Comparison of ENCODE assay signal across 2 cellular contexts in the genomic region with DNA sequence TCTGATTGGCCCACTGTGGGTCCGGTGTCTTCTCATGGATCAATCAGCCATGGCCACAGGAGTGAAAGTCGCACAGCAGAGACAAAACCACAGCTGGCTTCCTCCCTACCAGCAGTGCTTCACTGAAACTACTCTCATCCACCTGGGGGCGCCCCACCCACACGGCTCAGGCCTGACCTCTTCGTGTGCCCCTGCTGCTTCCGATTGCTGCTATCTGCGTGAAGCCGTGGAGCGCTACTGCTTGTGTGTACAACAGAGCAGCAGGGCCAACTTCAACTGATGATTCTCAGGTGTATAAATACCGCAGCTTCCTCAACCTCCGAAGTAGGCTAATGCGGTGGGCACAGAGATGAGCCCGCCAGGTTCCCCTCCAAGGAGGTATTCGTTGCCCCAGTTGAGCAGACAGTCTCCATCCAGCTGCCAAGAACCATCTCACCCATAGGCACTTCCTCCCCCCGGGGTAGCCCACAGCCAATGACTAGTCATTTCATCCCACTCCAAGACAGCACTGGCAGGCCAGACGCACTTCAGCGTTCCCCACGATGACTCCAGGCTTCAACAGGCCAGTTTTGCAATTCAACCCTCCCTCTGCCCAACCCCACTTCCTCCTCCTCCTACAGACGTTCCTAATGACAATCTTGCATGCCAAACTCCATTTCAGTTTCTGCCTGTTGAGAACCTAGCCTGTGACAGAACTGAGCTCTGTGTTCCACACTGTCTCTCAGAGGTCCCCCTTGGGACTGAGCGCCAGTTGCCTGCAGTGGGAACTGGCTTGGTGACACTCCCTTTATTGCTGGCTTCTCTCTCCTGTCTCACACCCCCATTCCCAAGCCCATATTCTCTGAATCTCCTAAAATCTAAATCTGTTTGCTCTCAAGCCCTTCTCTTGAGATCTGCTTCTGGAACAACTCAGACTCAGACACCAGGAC.
A peak's percentile ranks its signal among the peaks of the same experiment; 100 is the strongest.
TF ChIP-seq lines count a peak whose summit lies in the region.

No MANE protein-coding gene starts in this region.

TF ChIP-seq in IMR-90, 13 proteins besides CTCF, POLR2A, EP300 and RAD21:
- TF ChIP-seq, protein P1, sequence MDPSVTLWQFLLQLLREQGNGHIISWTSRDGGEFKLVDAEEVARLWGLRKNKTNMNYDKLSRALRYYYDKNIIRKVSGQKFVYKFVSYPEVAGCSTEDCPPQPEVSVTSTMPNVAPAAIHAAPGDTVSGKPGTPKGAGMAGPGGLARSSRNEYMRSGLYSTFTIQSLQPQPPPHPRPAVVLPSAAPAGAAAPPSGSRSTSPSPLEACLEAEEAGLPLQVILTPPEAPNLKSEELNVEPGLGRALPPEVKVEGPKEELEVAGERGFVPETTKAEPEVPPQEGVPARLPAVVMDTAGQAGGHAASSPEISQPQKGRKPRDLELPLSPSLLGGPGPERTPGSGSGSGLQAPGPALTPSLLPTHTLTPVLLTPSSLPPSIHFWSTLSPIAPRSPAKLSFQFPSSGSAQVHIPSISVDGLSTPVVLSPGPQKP (IDR thresholded peaks at IDR 0.05; ENCODE audit: borderline replicate concordance, low read depth, low read length): no peak
- peak; percentile 69 for TF ChIP-seq CEBPB (IDR thresholded peaks at IDR 0.05; ENCODE audit: low read depth, low read length)
- peak; percentile 29; the same call in 1 of the 2 replicates for TF ChIP-seq NFE2L2 (IDR thresholded peaks at IDR 0.05; ENCODE audit: low read depth, low read length)
- TF ChIP-seq RCOR1 (IDR thresholded peaks at IDR 0.05; ENCODE audit: insufficient replicate concordance, low read length): no peak

TF ChIP-seq in GM12878, 131 proteins besides CTCF, POLR2A, EP300 and RAD21 (continues in another document):
- TF ChIP-seq EGR1 (IDR thresholded peaks at IDR 0.05; ENCODE audit: borderline replicate concordance in 1 of 2, low read depth in 2 of 2, low read length in 2 of 2) (no peak), ZNF207 (IDR thresholded peaks at IDR 0.05; ENCODE audit: borderline replicate concordance) (no peak), ZNF622 (IDR thresholded peaks at IDR 0.05) (no peak), SPI1 (IDR thresholded peaks at IDR 0.05; ENCODE audit: borderline replicate concordance, insufficient read depth, low read depth, low read length) (peak; percentile 56; the same call in 1 of the 2 replicates), KAT2A (conservative IDR thresholded peaks at IDR 0.05; ENCODE audit: control insufficient read depth, low read depth, low read length) (no peak), POLR2AphosphoS2 (IDR thresholded peaks at IDR 0.05; ENCODE audit: low read depth, low read length) (no peak), RUNX3 (IDR thresholded peaks at IDR 0.05; ENCODE audit: low read length) (peak; percentile 49), DPF2 (IDR thresholded peaks at IDR 0.05) (no peak), TCF3 (IDR thresholded peaks at IDR 0.05; ENCODE audit: borderline replicate concordance, insufficient read depth, low read depth, low read length) (0 out of 2 replicates have a peak, but pooled peaks have one; percentile 29), FOS (IDR thresholded peaks at IDR 0.05; ENCODE audit: borderline replicate concordance, extremely low read depth, insufficient read length) (no peak), SUZ12 (IDR thresholded peaks at IDR 0.05; ENCODE audit: unreplicated experiment) (no peak), NR2C2 (IDR thresholded peaks at IDR 0.05; ENCODE audit: borderline replicate concordance, control insufficient read depth, insufficient read length, low read depth) (no peak), NFXL1 (IDR thresholded peaks at IDR 0.05; ENCODE audit: borderline replicate concordance) (no peak), NBN (IDR thresholded peaks at IDR 0.05) (0 out of 2 replicates have a peak, but pooled peaks have one; percentile 33), CHD1 (IDR thresholded peaks at IDR 0.05; ENCODE audit: low read depth, low read length) (no peak), GABPA (IDR thresholded peaks at IDR 0.05; ENCODE audit: low read depth) (no peak), RCOR1 (conservative IDR thresholded peaks at IDR 0.05; ENCODE audit: low read depth, low read length) (no peak), ZNF24 (IDR thresholded peaks at IDR 0.05) (no peak), IKZF2 (IDR thresholded peaks at IDR 0.05) (no peak), CHD4 (IDR thresholded peaks at IDR 0.05) (no peak), SIX5 (IDR thresholded peaks at IDR 0.05; ENCODE audit: low read depth, low read length, severe bottlenecking) (no peak), CBFB (IDR thresholded peaks at IDR 0.05; ENCODE audit: low read depth) (no peak), YY1 (IDR thresholded peaks at IDR 0.05; ENCODE audit: low read depth, low read length) (peak; percentile 24; the same call in 1 of the 2 replicates)
- TF ChIP-seq, protein P2, sequence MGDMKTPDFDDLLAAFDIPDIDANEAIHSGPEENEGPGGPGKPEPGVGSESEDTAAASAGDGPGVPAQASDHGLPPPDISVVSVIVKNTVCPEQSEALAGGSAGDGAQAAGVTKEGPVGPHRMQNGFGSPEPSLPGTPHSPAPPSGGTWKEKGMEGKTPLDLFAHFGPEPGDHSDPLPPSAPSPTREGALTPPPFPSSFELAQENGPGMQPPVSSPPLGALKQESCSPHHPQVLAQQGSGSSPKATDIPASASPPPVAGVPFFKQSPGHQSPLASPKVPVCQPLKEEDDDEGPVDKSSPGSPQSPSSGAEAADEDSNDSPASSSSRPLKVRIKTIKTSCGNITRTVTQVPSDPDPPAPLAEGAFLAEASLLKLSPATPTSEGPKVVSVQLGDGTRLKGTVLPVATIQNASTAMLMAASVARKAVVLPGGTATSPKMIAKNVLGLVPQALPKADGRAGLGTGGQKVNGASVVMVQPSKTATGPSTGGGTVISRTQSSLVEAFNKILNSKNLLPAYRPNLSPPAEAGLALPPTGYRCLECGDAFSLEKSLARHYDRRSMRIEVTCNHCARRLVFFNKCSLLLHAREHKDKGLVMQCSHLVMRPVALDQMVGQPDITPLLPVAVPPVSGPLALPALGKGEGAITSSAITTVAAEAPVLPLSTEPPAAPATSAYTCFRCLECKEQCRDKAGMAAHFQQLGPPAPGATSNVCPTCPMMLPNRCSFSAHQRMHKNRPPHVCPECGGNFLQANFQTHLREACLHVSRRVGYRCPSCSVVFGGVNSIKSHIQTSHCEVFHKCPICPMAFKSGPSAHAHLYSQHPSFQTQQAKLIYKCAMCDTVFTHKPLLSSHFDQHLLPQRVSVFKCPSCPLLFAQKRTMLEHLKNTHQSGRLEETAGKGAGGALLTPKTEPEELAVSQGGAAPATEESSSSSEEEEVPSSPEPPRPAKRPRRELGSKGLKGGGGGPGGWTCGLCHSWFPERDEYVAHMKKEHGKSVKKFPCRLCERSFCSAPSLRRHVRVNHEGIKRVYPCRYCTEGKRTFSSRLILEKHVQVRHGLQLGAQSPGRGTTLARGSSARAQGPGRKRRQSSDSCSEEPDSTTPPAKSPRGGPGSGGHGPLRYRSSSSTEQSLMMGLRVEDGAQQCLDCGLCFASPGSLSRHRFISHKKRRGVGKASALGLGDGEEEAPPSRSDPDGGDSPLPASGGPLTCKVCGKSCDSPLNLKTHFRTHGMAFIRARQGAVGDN (IDR thresholded peaks at IDR 0.05): no peak; the same call in 1 of the 2 replicates
- TF ChIP-seq, protein P3, sequence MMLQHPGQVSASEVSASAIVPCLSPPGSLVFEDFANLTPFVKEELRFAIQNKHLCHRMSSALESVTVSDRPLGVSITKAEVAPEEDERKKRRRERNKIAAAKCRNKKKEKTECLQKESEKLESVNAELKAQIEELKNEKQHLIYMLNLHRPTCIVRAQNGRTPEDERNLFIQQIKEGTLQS (IDR thresholded peaks at IDR 0.05; ENCODE audit: borderline replicate concordance, extremely low read depth, low read depth, low read length): no peak
- TF ChIP-seq, protein P4, sequence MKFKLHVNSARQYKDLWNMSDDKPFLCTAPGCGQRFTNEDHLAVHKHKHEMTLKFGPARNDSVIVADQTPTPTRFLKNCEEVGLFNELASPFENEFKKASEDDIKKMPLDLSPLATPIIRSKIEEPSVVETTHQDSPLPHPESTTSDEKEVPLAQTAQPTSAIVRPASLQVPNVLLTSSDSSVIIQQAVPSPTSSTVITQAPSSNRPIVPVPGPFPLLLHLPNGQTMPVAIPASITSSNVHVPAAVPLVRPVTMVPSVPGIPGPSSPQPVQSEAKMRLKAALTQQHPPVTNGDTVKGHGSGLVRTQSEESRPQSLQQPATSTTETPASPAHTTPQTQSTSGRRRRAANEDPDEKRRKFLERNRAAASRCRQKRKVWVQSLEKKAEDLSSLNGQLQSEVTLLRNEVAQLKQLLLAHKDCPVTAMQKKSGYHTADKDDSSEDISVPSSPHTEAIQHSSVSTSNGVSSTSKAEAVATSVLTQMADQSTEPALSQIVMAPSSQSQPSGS (IDR thresholded peaks at IDR 0.05; ENCODE audit: low read length): 0 out of 2 replicates have a peak, but pooled peaks have one; percentile 58
- TF ChIP-seq, protein P5, sequence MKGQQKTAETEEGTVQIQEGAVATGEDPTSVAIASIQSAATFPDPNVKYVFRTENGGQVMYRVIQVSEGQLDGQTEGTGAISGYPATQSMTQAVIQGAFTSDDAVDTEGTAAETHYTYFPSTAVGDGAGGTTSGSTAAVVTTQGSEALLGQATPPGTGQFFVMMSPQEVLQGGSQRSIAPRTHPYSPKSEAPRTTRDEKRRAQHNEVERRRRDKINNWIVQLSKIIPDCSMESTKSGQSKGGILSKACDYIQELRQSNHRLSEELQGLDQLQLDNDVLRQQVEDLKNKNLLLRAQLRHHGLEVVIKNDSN (IDR thresholded peaks at IDR 0.05; ENCODE audit: borderline replicate concordance, extremely low read length, insufficient read depth, low read depth, low read length): no peak
- TF ChIP-seq, protein P6, sequence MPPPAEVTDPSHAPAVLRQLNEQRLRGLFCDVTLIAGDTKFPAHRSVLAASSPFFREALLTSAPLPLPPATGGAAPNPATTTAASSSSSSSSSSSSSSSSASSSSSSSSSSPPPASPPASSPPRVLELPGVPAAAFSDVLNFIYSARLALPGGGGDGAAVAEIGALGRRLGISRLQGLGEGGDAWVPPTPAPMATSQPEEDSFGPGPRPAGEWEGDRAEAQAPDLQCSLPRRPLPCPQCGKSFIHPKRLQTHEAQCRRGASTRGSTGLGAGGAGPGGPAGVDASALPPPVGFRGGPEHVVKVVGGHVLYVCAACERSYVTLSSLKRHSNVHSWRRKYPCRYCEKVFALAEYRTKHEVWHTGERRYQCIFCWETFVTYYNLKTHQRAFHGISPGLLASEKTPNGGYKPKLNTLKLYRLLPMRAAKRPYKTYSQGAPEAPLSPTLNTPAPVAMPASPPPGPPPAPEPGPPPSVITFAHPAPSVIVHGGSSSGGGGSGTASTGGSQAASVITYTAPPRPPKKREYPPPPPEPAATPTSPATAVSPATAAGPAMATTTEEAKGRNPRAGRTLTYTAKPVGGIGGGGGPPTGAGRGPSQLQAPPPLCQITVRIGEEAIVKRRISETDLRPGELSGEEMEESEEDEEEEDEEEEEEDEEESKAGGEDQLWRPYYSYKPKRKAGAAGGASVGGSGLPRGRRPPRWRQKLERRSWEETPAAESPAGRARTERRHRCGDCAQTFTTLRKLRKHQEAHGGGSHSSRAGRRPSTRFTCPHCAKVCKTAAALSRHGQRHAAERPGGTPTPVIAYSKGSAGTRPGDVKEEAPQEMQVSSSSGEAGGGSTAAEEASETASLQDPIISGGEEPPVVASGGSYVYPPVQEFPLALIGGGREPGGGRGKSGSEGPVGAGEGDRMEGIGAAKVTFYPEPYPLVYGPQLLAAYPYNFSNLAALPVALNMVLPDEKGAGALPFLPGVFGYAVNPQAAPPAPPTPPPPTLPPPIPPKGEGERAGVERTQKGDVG (CRISPR knock-in tag; IDR thresholded peaks at IDR 0.05): no peak
- TF ChIP-seq, protein P1 (IDR thresholded peaks at IDR 0.05; ENCODE audit: low read depth, low read length): no peak
- TF ChIP-seq, protein P7, sequence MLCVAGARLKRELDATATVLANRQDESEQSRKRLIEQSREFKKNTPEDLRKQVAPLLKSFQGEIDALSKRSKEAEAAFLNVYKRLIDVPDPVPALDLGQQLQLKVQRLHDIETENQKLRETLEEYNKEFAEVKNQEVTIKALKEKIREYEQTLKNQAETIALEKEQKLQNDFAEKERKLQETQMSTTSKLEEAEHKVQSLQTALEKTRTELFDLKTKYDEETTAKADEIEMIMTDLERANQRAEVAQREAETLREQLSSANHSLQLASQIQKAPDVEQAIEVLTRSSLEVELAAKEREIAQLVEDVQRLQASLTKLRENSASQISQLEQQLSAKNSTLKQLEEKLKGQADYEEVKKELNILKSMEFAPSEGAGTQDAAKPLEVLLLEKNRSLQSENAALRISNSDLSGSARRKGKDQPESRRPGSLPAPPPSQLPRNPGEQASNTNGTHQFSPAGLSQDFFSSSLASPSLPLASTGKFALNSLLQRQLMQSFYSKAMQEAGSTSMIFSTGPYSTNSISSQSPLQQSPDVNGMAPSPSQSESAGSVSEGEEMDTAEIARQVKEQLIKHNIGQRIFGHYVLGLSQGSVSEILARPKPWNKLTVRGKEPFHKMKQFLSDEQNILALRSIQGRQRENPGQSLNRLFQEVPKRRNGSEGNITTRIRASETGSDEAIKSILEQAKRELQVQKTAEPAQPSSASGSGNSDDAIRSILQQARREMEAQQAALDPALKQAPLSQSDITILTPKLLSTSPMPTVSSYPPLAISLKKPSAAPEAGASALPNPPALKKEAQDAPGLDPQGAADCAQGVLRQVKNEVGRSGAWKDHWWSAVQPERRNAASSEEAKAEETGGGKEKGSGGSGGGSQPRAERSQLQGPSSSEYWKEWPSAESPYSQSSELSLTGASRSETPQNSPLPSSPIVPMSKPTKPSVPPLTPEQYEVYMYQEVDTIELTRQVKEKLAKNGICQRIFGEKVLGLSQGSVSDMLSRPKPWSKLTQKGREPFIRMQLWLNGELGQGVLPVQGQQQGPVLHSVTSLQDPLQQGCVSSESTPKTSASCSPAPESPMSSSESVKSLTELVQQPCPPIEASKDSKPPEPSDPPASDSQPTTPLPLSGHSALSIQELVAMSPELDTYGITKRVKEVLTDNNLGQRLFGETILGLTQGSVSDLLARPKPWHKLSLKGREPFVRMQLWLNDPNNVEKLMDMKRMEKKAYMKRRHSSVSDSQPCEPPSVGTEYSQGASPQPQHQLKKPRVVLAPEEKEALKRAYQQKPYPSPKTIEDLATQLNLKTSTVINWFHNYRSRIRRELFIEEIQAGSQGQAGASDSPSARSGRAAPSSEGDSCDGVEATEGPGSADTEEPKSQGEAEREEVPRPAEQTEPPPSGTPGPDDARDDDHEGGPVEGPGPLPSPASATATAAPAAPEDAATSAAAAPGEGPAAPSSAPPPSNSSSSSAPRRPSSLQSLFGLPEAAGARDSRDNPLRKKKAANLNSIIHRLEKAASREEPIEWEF (IDR thresholded peaks at IDR 0.05; ENCODE audit: insufficient replicate concordance, low read depth, low read length): peak; percentile 65
- TF ChIP-seq, protein P8, sequence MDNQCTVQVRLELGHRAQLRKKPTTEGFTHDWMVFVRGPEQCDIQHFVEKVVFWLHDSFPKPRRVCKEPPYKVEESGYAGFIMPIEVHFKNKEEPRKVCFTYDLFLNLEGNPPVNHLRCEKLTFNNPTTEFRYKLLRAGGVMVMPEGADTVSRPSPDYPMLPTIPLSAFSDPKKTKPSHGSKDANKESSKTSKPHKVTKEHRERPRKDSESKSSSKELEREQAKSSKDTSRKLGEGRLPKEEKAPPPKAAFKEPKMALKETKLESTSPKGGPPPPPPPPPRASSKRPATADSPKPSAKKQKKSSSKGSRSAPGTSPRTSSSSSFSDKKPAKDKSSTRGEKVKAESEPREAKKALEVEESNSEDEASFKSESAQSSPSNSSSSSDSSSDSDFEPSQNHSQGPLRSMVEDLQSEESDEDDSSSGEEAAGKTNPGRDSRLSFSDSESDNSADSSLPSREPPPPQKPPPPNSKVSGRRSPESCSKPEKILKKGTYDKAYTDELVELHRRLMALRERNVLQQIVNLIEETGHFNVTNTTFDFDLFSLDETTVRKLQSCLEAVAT (IDR thresholded peaks at IDR 0.05): no peak
